ENCODE assay signal across 1 cellular context in the genomic region with DNA sequence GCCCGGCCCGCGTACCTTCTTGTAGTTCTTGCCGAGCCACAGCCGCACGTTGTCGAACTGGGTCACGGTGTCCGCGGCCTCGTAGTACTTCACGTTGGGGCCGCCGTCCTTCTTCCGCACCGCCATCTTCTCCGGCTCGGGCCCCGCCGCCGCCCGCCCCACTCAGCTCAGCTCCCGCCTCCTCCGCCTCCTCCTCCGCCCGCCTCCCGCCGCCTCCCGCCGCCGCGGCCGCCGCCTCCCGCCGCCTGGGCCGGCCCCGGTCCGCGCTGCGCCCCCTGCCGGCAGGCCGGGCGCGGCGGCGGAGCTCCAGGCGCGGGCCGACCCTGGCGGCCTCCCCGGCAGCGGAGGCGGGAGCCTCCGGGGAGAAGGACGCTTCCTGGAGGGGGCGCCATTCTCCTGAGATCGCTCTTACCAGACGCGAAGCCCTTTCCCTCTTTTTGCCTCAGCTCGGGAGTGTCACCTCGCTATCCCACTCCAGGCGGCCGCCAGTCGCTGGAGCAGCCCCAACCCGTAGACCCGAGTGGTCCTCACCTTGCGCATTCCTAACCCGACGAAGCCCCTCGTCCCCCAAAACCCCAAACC.
TF ChIP-seq lines count a peak whose summit lies in the region.

A gene (minus strand): TSS at position 148 of the 582 bp plus-strand sequence. CDS start 22 bp downstream, at position 126.

TF ChIP-seq in HEK293, 187 proteins besides CTCF, POLR2A, EP300 and RAD21 (continued from another document and continues in another):
- TF ChIP-seq, protein P1, sequence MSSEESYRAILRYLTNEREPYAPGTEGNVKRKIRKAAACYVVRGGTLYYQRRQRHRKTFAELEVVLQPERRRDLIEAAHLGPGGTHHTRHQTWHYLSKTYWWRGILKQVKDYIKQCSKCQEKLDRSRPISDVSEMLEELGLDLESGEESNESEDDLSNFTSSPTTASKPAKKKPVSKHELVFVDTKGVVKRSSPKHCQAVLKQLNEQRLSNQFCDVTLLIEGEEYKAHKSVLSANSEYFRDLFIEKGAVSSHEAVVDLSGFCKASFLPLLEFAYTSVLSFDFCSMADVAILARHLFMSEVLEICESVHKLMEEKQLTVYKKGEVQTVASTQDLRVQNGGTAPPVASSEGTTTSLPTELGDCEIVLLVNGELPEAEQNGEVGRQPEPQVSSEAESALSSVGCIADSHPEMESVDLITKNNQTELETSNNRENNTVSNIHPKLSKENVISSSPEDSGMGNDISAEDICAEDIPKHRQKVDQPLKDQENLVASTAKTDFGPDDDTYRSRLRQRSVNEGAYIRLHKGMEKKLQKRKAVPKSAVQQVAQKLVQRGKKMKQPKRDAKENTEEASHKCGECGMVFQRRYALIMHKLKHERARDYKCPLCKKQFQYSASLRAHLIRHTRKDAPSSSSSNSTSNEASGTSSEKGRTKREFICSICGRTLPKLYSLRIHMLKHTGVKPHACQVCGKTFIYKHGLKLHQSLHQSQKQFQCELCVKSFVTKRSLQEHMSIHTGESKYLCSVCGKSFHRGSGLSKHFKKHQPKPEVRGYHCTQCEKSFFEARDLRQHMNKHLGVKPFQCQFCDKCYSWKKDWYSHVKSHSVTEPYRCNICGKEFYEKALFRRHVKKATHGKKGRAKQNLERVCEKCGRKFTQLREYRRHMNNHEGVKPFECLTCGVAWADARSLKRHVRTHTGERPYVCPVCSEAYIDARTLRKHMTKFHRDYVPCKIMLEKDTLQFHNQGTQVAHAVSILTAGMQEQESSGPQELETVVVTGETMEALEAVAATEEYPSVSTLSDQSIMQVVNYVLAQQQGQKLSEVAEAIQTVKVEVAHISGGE (tag by site-specific recombination; conservative IDR thresholded peaks at IDR 0.05; ENCODE audit: low read depth): no peak
- TF ChIP-seq MEIS1 (CRISPR knock-in tag; IDR thresholded peaks at IDR 0.05; ENCODE audit: borderline replicate concordance): no peak
- TF ChIP-seq, protein P2, sequence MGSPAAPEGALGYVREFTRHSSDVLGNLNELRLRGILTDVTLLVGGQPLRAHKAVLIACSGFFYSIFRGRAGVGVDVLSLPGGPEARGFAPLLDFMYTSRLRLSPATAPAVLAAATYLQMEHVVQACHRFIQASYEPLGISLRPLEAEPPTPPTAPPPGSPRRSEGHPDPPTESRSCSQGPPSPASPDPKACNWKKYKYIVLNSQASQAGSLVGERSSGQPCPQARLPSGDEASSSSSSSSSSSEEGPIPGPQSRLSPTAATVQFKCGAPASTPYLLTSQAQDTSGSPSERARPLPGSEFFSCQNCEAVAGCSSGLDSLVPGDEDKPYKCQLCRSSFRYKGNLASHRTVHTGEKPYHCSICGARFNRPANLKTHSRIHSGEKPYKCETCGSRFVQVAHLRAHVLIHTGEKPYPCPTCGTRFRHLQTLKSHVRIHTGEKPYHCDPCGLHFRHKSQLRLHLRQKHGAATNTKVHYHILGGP (tag by site-specific recombination; IDR thresholded peaks at IDR 0.05): no peak
- TF ChIP-seq ZNF585B (tag by site-specific recombination; IDR thresholded peaks at IDR 0.05): no peak
- TF ChIP-seq ZNF146 (tag by site-specific recombination; IDR thresholded peaks at IDR 0.05): no peak
- no peak for TF ChIP-seq REPIN1 (tag by site-specific recombination; IDR thresholded peaks at IDR 0.05; ENCODE audit: low read depth)
- TF ChIP-seq KLF9 (tag by site-specific recombination; IDR thresholded peaks at IDR 0.05; ENCODE audit: low read depth): no peak
- no peak for TF ChIP-seq SCRT2 (tag by site-specific recombination; IDR thresholded peaks at IDR 0.05)
- TF ChIP-seq ZNF664 (tag by site-specific recombination; IDR thresholded peaks at IDR 0.05): no peak
- no peak for TF ChIP-seq HOXD13 (CRISPR knock-in tag; IDR thresholded peaks at IDR 0.05; ENCODE audit: borderline replicate concordance)
- TF ChIP-seq, protein P3, sequence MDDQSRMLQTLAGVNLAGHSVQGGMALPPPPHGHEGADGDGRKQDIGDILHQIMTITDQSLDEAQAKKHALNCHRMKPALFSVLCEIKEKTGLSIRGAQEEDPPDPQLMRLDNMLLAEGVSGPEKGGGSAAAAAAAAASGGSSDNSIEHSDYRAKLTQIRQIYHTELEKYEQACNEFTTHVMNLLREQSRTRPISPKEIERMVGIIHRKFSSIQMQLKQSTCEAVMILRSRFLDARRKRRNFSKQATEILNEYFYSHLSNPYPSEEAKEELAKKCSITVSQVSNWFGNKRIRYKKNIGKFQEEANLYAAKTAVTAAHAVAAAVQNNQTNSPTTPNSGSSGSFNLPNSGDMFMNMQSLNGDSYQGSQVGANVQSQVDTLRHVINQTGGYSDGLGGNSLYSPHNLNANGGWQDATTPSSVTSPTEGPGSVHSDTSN (CRISPR knock-in tag; IDR thresholded peaks at IDR 0.05): no peak
- no peak for TF ChIP-seq ZFP41 (tag by site-specific recombination; IDR thresholded peaks at IDR 0.05; ENCODE audit: borderline replicate concordance)
- TF ChIP-seq ZSCAN23 (tag by site-specific recombination; IDR thresholded peaks at IDR 0.05): peak; percentile 69
- no peak for TF ChIP-seq ZNF140 (tag by site-specific recombination; IDR thresholded peaks at IDR 0.05)
- no peak for TF ChIP-seq HOXC10 (CRISPR knock-in tag; IDR thresholded peaks at IDR 0.05)
- TF ChIP-seq, protein P4, sequence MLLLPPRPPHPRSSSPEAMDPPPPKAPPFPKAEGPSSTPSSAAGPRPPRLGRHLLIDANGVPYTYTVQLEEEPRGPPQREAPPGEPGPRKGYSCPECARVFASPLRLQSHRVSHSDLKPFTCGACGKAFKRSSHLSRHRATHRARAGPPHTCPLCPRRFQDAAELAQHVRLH (tag by site-specific recombination; IDR thresholded peaks at IDR 0.05): no peak
- no peak for TF ChIP-seq FEZF1 (tag by site-specific recombination; IDR thresholded peaks at IDR 0.05)
- TF ChIP-seq ZNF837 (tag by site-specific recombination; IDR thresholded peaks at IDR 0.05): no peak
- TF ChIP-seq SP7 (tag by site-specific recombination; IDR thresholded peaks at IDR 0.05): no peak
- TF ChIP-seq, protein P5, sequence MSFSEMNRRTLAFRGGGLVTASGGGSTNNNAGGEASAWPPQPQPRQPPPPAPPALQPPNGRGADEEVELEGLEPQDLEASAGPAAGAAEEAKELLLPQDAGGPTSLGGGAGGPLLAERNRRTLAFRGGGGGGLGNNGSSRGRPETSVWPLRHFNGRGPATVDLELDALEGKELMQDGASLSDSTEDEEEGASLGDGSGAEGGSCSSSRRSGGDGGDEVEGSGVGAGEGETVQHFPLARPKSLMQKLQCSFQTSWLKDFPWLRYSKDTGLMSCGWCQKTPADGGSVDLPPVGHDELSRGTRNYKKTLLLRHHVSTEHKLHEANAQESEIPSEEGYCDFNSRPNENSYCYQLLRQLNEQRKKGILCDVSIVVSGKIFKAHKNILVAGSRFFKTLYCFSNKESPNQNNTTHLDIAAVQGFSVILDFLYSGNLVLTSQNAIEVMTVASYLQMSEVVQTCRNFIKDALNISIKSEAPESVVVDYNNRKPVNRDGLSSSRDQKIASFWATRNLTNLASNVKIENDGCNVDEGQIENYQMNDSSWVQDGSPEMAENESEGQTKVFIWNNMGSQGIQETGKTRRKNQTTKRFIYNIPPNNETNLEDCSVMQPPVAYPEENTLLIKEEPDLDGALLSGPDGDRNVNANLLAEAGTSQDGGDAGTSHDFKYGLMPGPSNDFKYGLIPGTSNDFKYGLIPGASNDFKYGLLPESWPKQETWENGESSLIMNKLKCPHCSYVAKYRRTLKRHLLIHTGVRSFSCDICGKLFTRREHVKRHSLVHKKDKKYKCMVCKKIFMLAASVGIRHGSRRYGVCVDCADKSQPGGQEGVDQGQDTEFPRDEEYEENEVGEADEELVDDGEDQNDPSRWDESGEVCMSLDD (tag by site-specific recombination; IDR thresholded peaks at IDR 0.05): no peak
- TF ChIP-seq ZNF266 (tag by site-specific recombination; IDR thresholded peaks at IDR 0.05; ENCODE audit: low read depth): no peak
- TF ChIP-seq ZNF366 (tag by site-specific recombination; conservative IDR thresholded peaks at IDR 0.05): no peak
- no peak for TF ChIP-seq ZNF621 (tag by site-specific recombination; IDR thresholded peaks at IDR 0.05)
- TF ChIP-seq, protein P6, sequence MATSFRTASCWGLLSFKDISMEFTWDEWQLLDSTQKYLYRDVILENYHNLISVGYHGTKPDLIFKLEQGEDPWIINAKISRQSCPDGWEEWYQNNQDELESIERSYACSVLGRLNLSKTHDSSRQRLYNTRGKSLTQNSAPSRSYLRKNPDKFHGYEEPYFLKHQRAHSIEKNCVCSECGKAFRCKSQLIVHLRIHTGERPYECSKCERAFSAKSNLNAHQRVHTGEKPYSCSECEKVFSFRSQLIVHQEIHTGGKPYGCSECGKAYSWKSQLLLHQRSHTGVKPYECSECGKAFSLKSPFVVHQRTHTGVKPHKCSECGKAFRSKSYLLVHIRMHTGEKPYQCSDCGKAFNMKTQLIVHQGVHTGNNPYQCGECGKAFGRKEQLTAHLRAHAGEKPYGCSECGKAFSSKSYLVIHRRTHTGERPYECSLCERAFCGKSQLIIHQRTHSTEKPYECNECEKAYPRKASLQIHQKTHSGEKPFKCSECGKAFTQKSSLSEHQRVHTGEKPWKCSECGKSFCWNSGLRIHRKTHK (tag by site-specific recombination; IDR thresholded peaks at IDR 0.05): no peak
- TF ChIP-seq, protein P7, sequence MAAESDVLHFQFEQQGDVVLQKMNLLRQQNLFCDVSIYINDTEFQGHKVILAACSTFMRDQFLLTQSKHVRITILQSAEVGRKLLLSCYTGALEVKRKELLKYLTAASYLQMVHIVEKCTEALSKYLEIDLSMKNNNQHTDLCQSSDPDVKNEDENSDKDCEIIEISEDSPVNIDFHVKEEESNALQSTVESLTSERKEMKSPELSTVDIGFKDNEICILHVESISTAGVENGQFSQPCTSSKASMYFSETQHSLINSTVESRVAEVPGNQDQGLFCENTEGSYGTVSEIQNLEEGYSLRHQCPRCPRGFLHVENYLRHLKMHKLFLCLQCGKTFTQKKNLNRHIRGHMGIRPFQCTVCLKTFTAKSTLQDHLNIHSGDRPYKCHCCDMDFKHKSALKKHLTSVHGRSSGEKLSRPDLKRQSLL (tag by site-specific recombination; IDR thresholded peaks at IDR 0.05): no peak
- no peak for TF ChIP-seq ZNF501 (tag by site-specific recombination; IDR thresholded peaks at IDR 0.05)
- no peak for TF ChIP-seq ZIC2 (tag by site-specific recombination; IDR thresholded peaks at IDR 0.05)
- TF ChIP-seq, protein P8, sequence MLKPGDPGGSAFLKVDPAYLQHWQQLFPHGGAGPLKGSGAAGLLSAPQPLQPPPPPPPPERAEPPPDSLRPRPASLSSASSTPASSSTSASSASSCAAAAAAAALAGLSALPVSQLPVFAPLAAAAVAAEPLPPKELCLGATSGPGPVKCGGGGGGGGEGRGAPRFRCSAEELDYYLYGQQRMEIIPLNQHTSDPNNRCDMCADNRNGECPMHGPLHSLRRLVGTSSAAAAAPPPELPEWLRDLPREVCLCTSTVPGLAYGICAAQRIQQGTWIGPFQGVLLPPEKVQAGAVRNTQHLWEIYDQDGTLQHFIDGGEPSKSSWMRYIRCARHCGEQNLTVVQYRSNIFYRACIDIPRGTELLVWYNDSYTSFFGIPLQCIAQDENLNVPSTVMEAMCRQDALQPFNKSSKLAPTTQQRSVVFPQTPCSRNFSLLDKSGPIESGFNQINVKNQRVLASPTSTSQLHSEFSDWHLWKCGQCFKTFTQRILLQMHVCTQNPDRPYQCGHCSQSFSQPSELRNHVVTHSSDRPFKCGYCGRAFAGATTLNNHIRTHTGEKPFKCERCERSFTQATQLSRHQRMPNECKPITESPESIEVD (tag by site-specific recombination; IDR thresholded peaks at IDR 0.05): no peak
- TF ChIP-seq ZNF175 (tag by site-specific recombination; IDR thresholded peaks at IDR 0.05): no peak
- TF ChIP-seq, protein P9, sequence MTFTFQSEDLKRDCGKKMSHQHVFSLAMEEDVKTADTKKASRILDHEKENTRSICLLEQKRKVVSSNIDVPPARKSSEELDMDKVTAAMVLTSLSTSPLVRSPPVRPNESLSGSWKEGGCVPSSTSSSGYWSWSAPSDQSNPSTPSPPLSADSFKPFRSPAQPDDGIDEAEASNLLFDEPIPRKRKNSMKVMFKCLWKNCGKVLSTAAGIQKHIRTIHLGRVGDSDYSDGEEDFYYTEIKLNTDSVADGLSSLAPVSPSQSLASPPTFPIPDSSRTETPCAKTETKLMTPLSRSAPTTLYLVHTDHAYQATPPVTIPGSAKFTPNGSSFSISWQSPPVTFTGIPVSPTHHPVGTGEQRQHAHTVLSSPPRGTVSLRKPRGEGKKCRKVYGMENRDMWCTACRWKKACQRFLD (tag by site-specific recombination; IDR thresholded peaks at IDR 0.05): no peak
- TF ChIP-seq, protein P10, sequence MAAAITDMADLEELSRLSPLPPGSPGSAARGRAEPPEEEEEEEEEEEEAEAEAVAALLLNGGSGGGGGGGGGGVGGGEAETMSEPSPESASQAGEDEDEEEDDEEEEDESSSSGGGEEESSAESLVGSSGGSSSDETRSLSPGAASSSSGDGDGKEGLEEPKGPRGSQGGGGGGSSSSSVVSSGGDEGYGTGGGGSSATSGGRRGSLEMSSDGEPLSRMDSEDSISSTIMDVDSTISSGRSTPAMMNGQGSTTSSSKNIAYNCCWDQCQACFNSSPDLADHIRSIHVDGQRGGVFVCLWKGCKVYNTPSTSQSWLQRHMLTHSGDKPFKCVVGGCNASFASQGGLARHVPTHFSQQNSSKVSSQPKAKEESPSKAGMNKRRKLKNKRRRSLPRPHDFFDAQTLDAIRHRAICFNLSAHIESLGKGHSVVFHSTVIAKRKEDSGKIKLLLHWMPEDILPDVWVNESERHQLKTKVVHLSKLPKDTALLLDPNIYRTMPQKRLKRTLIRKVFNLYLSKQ (tag by site-specific recombination; IDR thresholded peaks at IDR 0.05; ENCODE audit: borderline replicate concordance): no peak
- no peak for TF ChIP-seq ZNF416 (tag by site-specific recombination; IDR thresholded peaks at IDR 0.05)
- TF ChIP-seq, protein P11, sequence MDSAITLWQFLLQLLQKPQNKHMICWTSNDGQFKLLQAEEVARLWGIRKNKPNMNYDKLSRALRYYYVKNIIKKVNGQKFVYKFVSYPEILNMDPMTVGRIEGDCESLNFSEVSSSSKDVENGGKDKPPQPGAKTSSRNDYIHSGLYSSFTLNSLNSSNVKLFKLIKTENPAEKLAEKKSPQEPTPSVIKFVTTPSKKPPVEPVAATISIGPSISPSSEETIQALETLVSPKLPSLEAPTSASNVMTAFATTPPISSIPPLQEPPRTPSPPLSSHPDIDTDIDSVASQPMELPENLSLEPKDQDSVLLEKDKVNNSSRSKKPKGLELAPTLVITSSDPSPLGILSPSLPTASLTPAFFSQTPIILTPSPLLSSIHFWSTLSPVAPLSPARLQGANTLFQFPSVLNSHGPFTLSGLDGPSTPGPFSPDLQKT (IDR thresholded peaks at IDR 0.05; ENCODE audit: borderline replicate concordance, low read depth, low read length): no peak
- peak; percentile 50; the same call in 1 of the 2 replicates for TF ChIP-seq YY1 (tag by site-specific recombination; IDR thresholded peaks at IDR 0.05)
- no peak for TF ChIP-seq ZNF555 (tag by site-specific recombination; conservative IDR thresholded peaks at IDR 0.05)
- no peak for TF ChIP-seq SETDB1 (IDR thresholded peaks at IDR 0.05; ENCODE audit: insufficient read length, low read length)
- TF ChIP-seq BCL11A (tag by site-specific recombination; IDR thresholded peaks at IDR 0.05; ENCODE audit: low read depth): no peak
- 0 out of 2 replicates have a peak, but pooled peaks have one; percentile 2 for TF ChIP-seq ZNF239 (tag by site-specific recombination; IDR thresholded peaks at IDR 0.05)
- TF ChIP-seq IKZF3 (tag by site-specific recombination; IDR thresholded peaks at IDR 0.05): peak; percentile 94
